Comparison of ENCODE assay signal across 10 cellular contexts in the genomic region with DNA sequence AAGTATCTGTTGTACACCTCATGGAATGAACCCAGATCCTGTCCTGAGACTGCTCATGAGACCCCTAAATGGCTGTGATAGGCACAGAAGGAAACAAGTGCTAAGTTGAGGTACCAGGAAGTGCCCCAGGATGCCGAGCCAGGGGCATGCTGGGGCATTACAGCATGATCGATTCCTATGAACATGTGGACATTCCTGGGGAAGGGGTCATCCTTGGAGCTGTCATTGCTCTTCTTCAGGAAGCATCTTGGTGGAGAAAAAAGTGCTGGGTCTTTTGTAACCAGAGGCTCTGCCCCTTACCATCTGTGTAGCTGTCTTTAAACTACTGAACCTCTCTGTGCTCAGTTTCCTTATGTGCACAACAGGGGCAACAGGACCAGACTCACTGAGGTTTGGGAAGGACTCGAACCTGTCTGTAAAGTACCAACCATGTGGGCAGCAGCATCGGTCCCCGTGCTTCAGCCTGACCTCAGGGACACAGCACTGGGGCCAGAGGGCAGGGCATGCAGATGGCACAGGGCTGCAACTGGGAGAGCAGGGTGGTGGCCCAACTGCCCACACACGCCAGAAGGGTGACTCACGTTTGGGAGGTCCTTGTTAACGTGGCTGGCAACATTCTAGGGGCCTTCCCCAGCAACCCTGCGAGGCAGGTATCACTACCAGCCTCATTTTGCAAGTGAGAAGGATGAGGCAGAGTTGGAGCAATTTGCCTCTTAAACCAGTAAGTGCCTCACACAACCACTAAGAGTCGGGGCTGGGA.
DNase-seq lines count a peak whose midpoint lies in the region; ATAC-seq, FAIRE-seq and TF ChIP-seq lines count a peak whose summit lies in the region.
"Had no signal": no experiment of that assay in that cellular context is flagged by ENCODE, and none has a peak within 500 bp of the region (broad histone marks: within the 10 kb centered on the region; RNA-seq: fewer than 3 reads in every experiment).

No MANE protein-coding gene starts in this region.

- ATAC-seq in lower lobe of right lung: peak; percentile 25 to 71
- no peak for ATAC-seq in GM21360 (IDR thresholded peaks at IDR 0.05; ENCODE audit: unreplicated experiment)

- no peaks in the 10 kb centered on the region for H3K27me3 Mint-ChIP-seq in activated T-cell treated with anti-CD3 and anti-CD28 coated beads, Interleukin-2, amount 50 U/mL, for 24 hours
- no peaks in the 10 kb centered on the region for H3K27me3 Mint-ChIP-seq in neural progenitor cell (ENCODE audit: insufficient read depth, low read depth)

- H3K4me3 ChIP-seq in lower lobe of right lung (no peak overlapping the region), suprapubic skin (no peak overlapping the region), neural progenitor cell (no peak overlapping the region)
- H3K4me3 ChIP-seq: cardiac muscle cell had no signal

- no peak overlapping the region for H2AFZ ChIP-seq in neural progenitor cell (replicated peaks)

- H3K4me2 ChIP-seq in neural progenitor cell: no peak overlapping the region

- H3K36me3 ChIP-seq in lower lobe of right lung (no peaks in the 10 kb centered on the region), suprapubic skin (no peaks in the 10 kb centered on the region), neural progenitor cell (no peaks in the 10 kb centered on the region)
- H3K36me3 ChIP-seq: cardiac muscle cell had no signal

- no peaks in the 10 kb centered on the region for H4K20me1 ChIP-seq in neural progenitor cell (ENCODE audit: low read depth)

- WGBS in suprapubic skin: 29% methylated on average over 6 of the region's 10 CpGs

- intact Hi-C loops in lower lobe of right lung (cut with DNase I): no loop called here

- no peaks in the 10 kb centered on the region for H3F3A ChIP-seq in neural progenitor cell (ENCODE audit: low read depth)

- TF ChIP-seq CTCF in lower lobe of right lung (IDR thresholded peaks at IDR 0.05) (no peak), suprapubic skin (IDR thresholded peaks at IDR 0.05) (no peak), neural progenitor cell (IDR thresholded peaks at IDR 0.05) (no peak)

- TF ChIP-seq POLR2A in suprapubic skin (IDR thresholded peaks at IDR 0.05): no peak

- H3K27me3 ChIP-seq in lower lobe of right lung (ENCODE audit: low read depth) (no peaks in the 10 kb centered on the region), suprapubic skin (no peaks in the 10 kb centered on the region), neural progenitor cell (no peaks in the 10 kb centered on the region)
- H3K27me3 ChIP-seq: cardiac muscle cell had no signal

- FAIRE-seq in GM19239 (lab: Jason Lieb, UNC): no peak

- H3K9me3 ChIP-seq in lower lobe of right lung: no peaks in the 10 kb centered on the region
- no peaks in the 10 kb centered on the region for H3K9me3 ChIP-seq in suprapubic skin
- H3K9me3 ChIP-seq in neural progenitor cell (ENCODE audit: low read depth): no peaks in the 10 kb centered on the region

- peaks cover 14% of the 10 kb centered on the region for H3K4me1 ChIP-seq in lower lobe of right lung
- H3K4me1 ChIP-seq in suprapubic skin: peaks cover 41% of the 10 kb centered on the region
- no peaks in the 10 kb centered on the region for H3K4me1 ChIP-seq in neural progenitor cell

- H3K79me2 ChIP-seq in neural progenitor cell (ENCODE audit: low read depth): no peaks in the 10 kb centered on the region

- H3K27ac ChIP-seq in lower lobe of right lung (no peak overlapping the region), suprapubic skin (peak overlapping the region; percentile 21), neural progenitor cell (no peak overlapping the region)
- H3K27ac ChIP-seq: cardiac muscle cell had no signal

- peak overlapping the region; percentile 84 for H3K27ac Mint-ChIP-seq in activated T-cell treated with anti-CD3 and anti-CD28 coated beads, Interleukin-2, amount 50 U/mL, for 24 hours
- no peak overlapping the region for H3K27ac Mint-ChIP-seq in neural progenitor cell

- DNase-seq in activated T-cell treated with anti-CD3 and anti-CD28 coated beads for 24 hours (ENCODE audit: low read depth) (peak; percentile 48), lower lobe of right lung (no peak), suprapubic skin (ENCODE audit: low spot score in 2 of 2) (peak in 1 of 2 donors; percentile 70), neural progenitor cell (ENCODE audit: low spot score) (no peak), GM19239 (ENCODE audit: insufficient read length, low spot score) (no peak)
- no peak for DNase-seq in activated T-cell treated with anti-CD3 and anti-CD28 coated beads, Interleukin-2, amount 50 U/mL, for 1 hour
- peak; percentile 70 for DNase-seq in activated T-cell treated with anti-CD3 and anti-CD28 coated beads, Interleukin-2, amount 50 U/mL, for 24 hours
- DNase-seq: SHP77 treated with DMSO at 0.1 percent for 48 hours had no signal

- no peaks in the 10 kb centered on the region for H3K9me3 Mint-ChIP-seq in activated T-cell treated with anti-CD3 and anti-CD28 coated beads, Interleukin-2, amount 50 U/mL, for 24 hours
- H3K9me3 Mint-ChIP-seq in neural progenitor cell: no peaks in the 10 kb centered on the region

- H3K36me3 Mint-ChIP-seq in activated T-cell treated with anti-CD3 and anti-CD28 coated beads, Interleukin-2, amount 50 U/mL, for 24 hours (ENCODE audit: low read depth): peaks cover 92% of the 10 kb centered on the region
- no peaks in the 10 kb centered on the region for H3K36me3 Mint-ChIP-seq in neural progenitor cell

- H3K4me1 Mint-ChIP-seq in activated T-cell treated with anti-CD3 and anti-CD28 coated beads, Interleukin-2, amount 50 U/mL, for 24 hours (ENCODE audit: low read depth): peaks cover 88% of the 10 kb centered on the region
- peaks cover 4% of the 10 kb centered on the region for H3K4me1 Mint-ChIP-seq in neural progenitor cell

- TF ChIP-seq EP300 in suprapubic skin (IDR thresholded peaks at IDR 0.05): no peak

- no peak overlapping the region for H3K9ac ChIP-seq in neural progenitor cell

- H3K4me3 Mint-ChIP-seq in activated T-cell treated with anti-CD3 and anti-CD28 coated beads, Interleukin-2, amount 50 U/mL, for 24 hours: no peak overlapping the region
- H3K4me3 Mint-ChIP-seq in neural progenitor cell: no peak overlapping the region

Comparison
In these comparisons a context has a peak if more than half of its experiments do, and no peak if none do; other contexts are left out.
1. DNase-seq: peak in activated T-cell treated with anti-CD3 and anti-CD28 coated beads for 24 hours (single experiment) and activated T-cell treated with anti-CD3 and anti-CD28 coated beads, Interleukin-2, amount 50 U/mL, for 24 hours (single experiment); none in activated T-cell treated with anti-CD3 and anti-CD28 coated beads, Interleukin-2, amount 50 U/mL, for 1 hour (single experiment), lower lobe of right lung (single experiment), neural progenitor cell (single experiment) and GM19239 (single experiment).